Comparison of ENCODE assay signal across 29 cellular contexts in the genomic region with DNA sequence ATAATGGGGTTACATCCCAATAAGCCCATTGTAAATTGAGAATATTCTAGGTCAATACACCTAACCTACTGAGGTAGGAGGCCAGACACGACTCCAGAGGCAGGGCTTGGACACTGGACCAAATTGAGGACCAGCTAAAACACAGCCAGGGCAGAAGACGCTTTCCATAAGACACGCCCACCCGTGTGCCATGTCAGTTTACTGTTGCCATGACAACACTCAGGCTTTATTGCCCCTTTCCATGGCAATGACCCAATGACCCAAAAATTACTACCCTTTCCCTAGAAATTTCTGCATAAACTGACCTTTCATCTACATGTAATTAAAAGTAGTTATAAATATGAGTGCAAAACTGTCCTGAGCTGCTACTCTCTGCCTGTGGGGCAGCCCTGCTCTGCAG.
"Had no signal": no experiment of that assay in that cellular context is flagged by ENCODE, and none has a peak within 500 bp of the region (broad histone marks: within the 10 kb centered on the region; RNA-seq: fewer than 3 reads in every experiment).

No MANE protein-coding gene starts in this region.

- ATAC-seq: activated CD8-positive, alpha-beta memory T cell treated with anti-CD3 and anti-CD28 coated beads, Interleukin-2, amount 10 ng/mL, durations not matched to agents 7 days and 5 days; activated naive CD8-positive, alpha-beta T cell treated with anti-CD3 and anti-CD28 coated beads, Interleukin-2, amount 50 U/mL, for 24 hours; Panc1 had no signal

- DNase-seq: activated CD4-positive, alpha-beta memory T cell treated with anti-CD3 and anti-CD28 coated beads, Interleukin-2, amount 10 ng/mL, durations not matched to agents 7 days and 5 days; activated CD4-positive, alpha-beta T cell treated with anti-CD3 and anti-CD28 coated beads for 1 hour; activated CD4-positive, alpha-beta T cell treated with anti-CD3 and anti-CD28 coated beads for 48 hours; activated CD4-positive, CD25-positive, alpha-beta regulatory T cell; activated CD8-positive, alpha-beta memory T cell treated with anti-CD3 and anti-CD28 coated beads for 24 hours; activated CD8-positive, alpha-beta memory T cell treated with anti-CD3 and anti-CD28 coated beads, Interleukin-2, amount 50 U/mL, for 48 hours; activated effector memory CD4-positive, alpha-beta T cell treated with Interleukin-2 at 50 U/mL for 16 hours; activated naive CD4-positive, alpha-beta T cell treated with anti-CD3 and anti-CD28 coated beads, Interleukin-2, amount 10 ng/mL, durations not matched to agents 7 days and 5 days; activated naive CD8-positive, alpha-beta T cell treated with anti-CD3 and anti-CD28 coated beads, Interleukin-2, amount 50 U/mL, for 24 hours; activated T-cell treated with anti-CD3 and anti-CD28 coated beads, Interleukin-2, amount 50 U/mL, for 48 hours; anterior cingulate cortex; brain microvascular endothelial cell; central memory CD4-positive, alpha-beta T cell; NCI-H1105; NCI-H1417 treated with DMSO at 0.1 percent for 48 hours; NCI-H187 treated with DMSO at 0.1 percent for 48 hours; NCI-H2081; NCI-H2171 treated with DMSO at 0.1 percent for 48 hours; NCI-H345; NCI-H510A; NCI-H526; NCI-H774; SHP77; SJCRH30; T1000; WERI-Rb-1 had no signal

- H3K9me3 Mint-ChIP-seq: activated CD4-positive, alpha-beta memory T cell treated with anti-CD3 and anti-CD28 coated beads, Interleukin-2, amount 10 ng/mL, durations not matched to agents 7 days and 5 days; activated naive CD4-positive, alpha-beta T cell treated with anti-CD3 and anti-CD28 coated beads, Interleukin-2, amount 10 ng/mL, durations not matched to agents 7 days and 5 days; activated naive CD8-positive, alpha-beta T cell treated with anti-CD3 and anti-CD28 coated beads, Interleukin-2, amount 50 U/mL, for 24 hours had no signal

- H3K36me3 Mint-ChIP-seq: activated CD8-positive, alpha-beta memory T cell treated with anti-CD3 and anti-CD28 coated beads, Interleukin-2, amount 10 ng/mL, durations not matched to agents 7 days and 5 days; activated naive CD4-positive, alpha-beta T cell treated with anti-CD3 and anti-CD28 coated beads, Interleukin-2, amount 10 ng/mL, durations not matched to agents 7 days and 5 days had no signal

- H3K4me1 Mint-ChIP-seq: activated CD4-positive, alpha-beta memory T cell treated with anti-CD3 and anti-CD28 coated beads, Interleukin-2, amount 10 ng/mL, durations not matched to agents 7 days and 5 days; activated CD8-positive, alpha-beta memory T cell treated with anti-CD3 and anti-CD28 coated beads, Interleukin-2, amount 10 ng/mL, durations not matched to agents 7 days and 5 days; activated naive CD4-positive, alpha-beta T cell treated with anti-CD3 and anti-CD28 coated beads, Interleukin-2, amount 10 ng/mL, durations not matched to agents 7 days and 5 days; activated naive CD8-positive, alpha-beta T cell treated with anti-CD3 and anti-CD28 coated beads, Interleukin-2, amount 50 U/mL, for 24 hours had no signal

- H3K4me3 Mint-ChIP-seq: activated CD4-positive, alpha-beta memory T cell treated with anti-CD3 and anti-CD28 coated beads, Interleukin-2, amount 10 ng/mL, durations not matched to agents 7 days and 5 days; activated CD8-positive, alpha-beta memory T cell treated with anti-CD3 and anti-CD28 coated beads, Interleukin-2, amount 10 ng/mL, durations not matched to agents 7 days and 5 days; activated naive CD4-positive, alpha-beta T cell treated with anti-CD3 and anti-CD28 coated beads, Interleukin-2, amount 10 ng/mL, durations not matched to agents 7 days and 5 days; activated naive CD8-positive, alpha-beta T cell; activated naive CD8-positive, alpha-beta T cell treated with anti-CD3 and anti-CD28 coated beads, Interleukin-2, amount 50 U/mL, for 24 hours had no signal

- H3K27me3 Mint-ChIP-seq: activated CD4-positive, alpha-beta memory T cell treated with anti-CD3 and anti-CD28 coated beads, Interleukin-2, amount 10 ng/mL, durations not matched to agents 7 days and 5 days; activated CD8-positive, alpha-beta memory T cell treated with anti-CD3 and anti-CD28 coated beads, Interleukin-2, amount 10 ng/mL, durations not matched to agents 7 days and 5 days; activated naive CD4-positive, alpha-beta T cell treated with anti-CD3 and anti-CD28 coated beads, Interleukin-2, amount 10 ng/mL, durations not matched to agents 7 days and 5 days; activated naive CD8-positive, alpha-beta T cell; activated naive CD8-positive, alpha-beta T cell treated with anti-CD3 and anti-CD28 coated beads, Interleukin-2, amount 50 U/mL, for 24 hours had no signal

- H3K27ac Mint-ChIP-seq: activated CD4-positive, alpha-beta memory T cell treated with anti-CD3 and anti-CD28 coated beads, Interleukin-2, amount 10 ng/mL, durations not matched to agents 7 days and 5 days; activated CD8-positive, alpha-beta memory T cell treated with anti-CD3 and anti-CD28 coated beads, Interleukin-2, amount 10 ng/mL, durations not matched to agents 7 days and 5 days; activated naive CD4-positive, alpha-beta T cell treated with anti-CD3 and anti-CD28 coated beads, Interleukin-2, amount 10 ng/mL, durations not matched to agents 7 days and 5 days; activated naive CD8-positive, alpha-beta T cell; activated naive CD8-positive, alpha-beta T cell treated with anti-CD3 and anti-CD28 coated beads, Interleukin-2, amount 50 U/mL, for 24 hours had no signal
